ENCODE assay signal across 8 cellular contexts in genomic region chr7:137934941-137935848, GRCh38.
DNase-seq lines count a peak whose midpoint lies in the region; ATAC-seq, FAIRE-seq and TF ChIP-seq lines count a peak whose summit lies in the region.

No MANE protein-coding gene starts in this region.

- no peak for TF ChIP-seq CTCF in GM12865 (IDR thresholded peaks at IDR 0.05; ENCODE audit: insufficient read depth, low read depth, low read length, missing control alignments)
- TF ChIP-seq CTCF in D721Med (IDR thresholded peaks at IDR 0.05; ENCODE audit: insufficient read depth, missing control alignments): no peak

- ATAC-seq in GM21423 (IDR thresholded peaks at IDR 0.05; ENCODE audit: unreplicated experiment): peak; percentile 82
- peak; percentile 87 for ATAC-seq in HG03575 (IDR thresholded peaks at IDR 0.05; ENCODE audit: extremely low read depth, insufficient number of reproducible peaks, low FRiP score, unreplicated experiment)
- ATAC-seq in right cardiac atrium: no peak

- no peak overlapping the region for H3K27ac ChIP-seq in right cardiac atrium (ENCODE audit: low read length)

- no peak for FAIRE-seq in D721Med (lab: Jason Lieb, UNC)

- WGBS in right cardiac atrium: 62% methylated on average over 7 of the region's 7 CpGs

- H3K4me3 ChIP-seq in GM12865 (ENCODE audit: low read depth, low read length): peak overlapping the region; percentile 46
- peak overlapping the region; percentile 27 for H3K4me3 ChIP-seq in right cardiac atrium (ENCODE audit: low read length)

- peak; percentile 56 for DNase-seq in GM12865 (ENCODE audit: low read depth)
- DNase-seq in right cardiac atrium: no peak
- DNase-seq in G401 (ENCODE audit: low spot score): no peak
- DNase-seq in DMS 273 (lab: John Stamatoyannopoulos, UW; ENCODE audit: unreplicated experiment): no peak
- no peak for DNase-seq in midbrain (lab: John Stamatoyannopoulos, UW)
- DNase-seq in D721Med (ENCODE audit: insufficient read length, low spot score): no peak

- no peaks in the 10 kb centered on the region for H3K27me3 ChIP-seq in right cardiac atrium (ENCODE audit: control insufficient read depth, insufficient read depth)

- no peaks in the 10 kb centered on the region for H3K9me3 ChIP-seq in right cardiac atrium (ENCODE audit: control insufficient read depth, low read length)

- peaks cover 32% of the 10 kb centered on the region for H3K4me1 ChIP-seq in right cardiac atrium (ENCODE audit: control insufficient read depth, insufficient read depth, low read length)

- in situ Hi-C loops in G401 (cut with HindIII; ENCODE audit: low sequenced_read_pairs): no loop called here

- intact Hi-C loops in right cardiac atrium (cut with DNase I): loop anchor here in 1 of 4 donors (5.0 kb wide), 1 partner anchor 52 kb away; no protein-coding TSS in a partner anchor

Comparison
In these comparisons a context has a peak if more than half of its experiments do, and no peak if none do; other contexts are left out.
1. ATAC-seq: peak in GM21423 (single experiment) and HG03575 (single experiment); none in right cardiac atrium (0 of 2).